In genomic region chr3:179958759-179959158, GRCh38 we compare ENCODE assay signal across 20 cellular contexts.
DNase-seq lines count a peak whose midpoint lies in the region; TF ChIP-seq lines count a peak whose summit lies in the region.
"Had no signal": no experiment of that assay in that cellular context is flagged by ENCODE, and none has a peak within 500 bp of the region (broad histone marks: within the 10 kb centered on the region; RNA-seq: fewer than 3 reads in every experiment).

No MANE protein-coding gene starts in this region.

- H3K4me1 ChIP-seq in parathyroid adenoma, result peaks cover 39% of the 10 kb centered on the region
- no peaks in the 10 kb centered on the region for H3K4me1 ChIP-seq in ovary (ENCODE audit: insufficient read depth)
- H3K4me1 ChIP-seq: Caco-2 had no signal

- no peak overlapping the region for H3K9ac ChIP-seq in parathyroid adenoma
- H3K9ac ChIP-seq: KMS-11, SK-N-SH had no signal

- no peak for TF ChIP-seq POLR2A in ovary (IDR thresholded peaks at IDR 0.05)

- WGBS in ovary, 3 donors, result 68 to 87% (median 71%) methylated on average over 9 of the region's 9 CpGs

- TF ChIP-seq EP300 in ovary (IDR thresholded peaks at IDR 0.05), result no peak

- no peak overlapping the region for H2AFZ ChIP-seq in parathyroid adenoma

- H3K27me3 ChIP-seq in parathyroid adenoma (ENCODE audit: control insufficient read depth, insufficient read depth, low read length), result no peaks in the 10 kb centered on the region
- no peaks in the 10 kb centered on the region for H3K27me3 ChIP-seq in ovary

- H3K4me3 ChIP-seq in parathyroid adenoma (ENCODE audit: low read depth, low read length) (no peak overlapping the region), ovary (no peak overlapping the region)

- no peak overlapping the region for H3K4me2 ChIP-seq in parathyroid adenoma (ENCODE audit: low read length)
- H3K4me2 ChIP-seq: SK-N-SH had no signal

- no peaks in the 10 kb centered on the region for H3K36me3 Mint-ChIP-seq in osteocyte (ENCODE audit: unreplicated experiment)
- H3K36me3 Mint-ChIP-seq: CD4-positive, alpha-beta memory T cell had no signal

- no peak overlapping the region for H3K27ac Mint-ChIP-seq in osteocyte (ENCODE audit: unreplicated experiment)
- H3K27ac Mint-ChIP-seq: CD4-positive, alpha-beta memory T cell had no signal

- H3K4me1 Mint-ChIP-seq in osteocyte (ENCODE audit: unreplicated experiment), result no peaks in the 10 kb centered on the region

- peaks cover 6% of the 10 kb centered on the region for H3K27me3 Mint-ChIP-seq in osteocyte (ENCODE audit: unreplicated experiment)

- DNase-seq in ELF-1 (ENCODE audit: low read depth, low spot score) (peak; percentile 27), SHP77 (lab: John Stamatoyannopoulos, UW) (peak; percentile 37 to 66), osteocyte (ENCODE audit: extremely low spot score, unreplicated experiment) (no peak), NCI-H2081 (lab: John Stamatoyannopoulos, UW) (no peak), ovary (no peak)
- DNase-seq: Caco-2; CD4-positive, alpha-beta memory T cell; DMS 273 treated with DMSO at 0.1 percent for 48 hours; DMS79 treated with DMSO at 0.1 percent for 48 hours; IMR-90; NCI-H1694; NCI-H2081 treated with DMSO at 0.1 percent for 48 hours; NCI-H510A; NCI-H748 treated with DMSO at 0.1 percent for 48 hours; PC-3; SIG-M5; SK-N-SH had no signal

- no peaks in the 10 kb centered on the region for H3K9me3 Mint-ChIP-seq in osteocyte (ENCODE audit: unreplicated experiment)

- TF ChIP-seq CTCF in parathyroid adenoma (IDR thresholded peaks at IDR 0.05) (no peak), osteocyte (IDR thresholded peaks at IDR 0.05) (no peak), ovary (IDR thresholded peaks at IDR 0.05) (no peak)

- H3K79me2 ChIP-seq in parathyroid adenoma, result peaks cover 10% of the 10 kb centered on the region

- no peaks in the 10 kb centered on the region for H3K9me3 ChIP-seq in KOPT-K1 (ENCODE audit: insufficient read depth, low read length, poor library complexity, severe bottlenecking)
- H3K9me3 ChIP-seq in parathyroid adenoma (ENCODE audit: control insufficient read depth, low read length), result no peaks in the 10 kb centered on the region
- no peaks in the 10 kb centered on the region for H3K9me3 ChIP-seq in ovary
- H3K9me3 ChIP-seq: Caco-2, SK-N-SH had no signal

- H3K27ac ChIP-seq in KOPT-K1 (ENCODE audit: low read depth, low read length, poor library complexity, severe bottlenecking) (peak overlapping the region; percentile 98), parathyroid adenoma (peak overlapping the region; percentile 37), ovary (no peak overlapping the region)
- H3K27ac ChIP-seq: KMS-11 had no signal

- H3K36me3 ChIP-seq in KOPT-K1 (ENCODE audit: insufficient read depth, low read length) (no peaks in the 10 kb centered on the region), parathyroid adenoma (ENCODE audit: control insufficient read depth, insufficient read depth, low read length) (no peaks in the 10 kb centered on the region), ovary (no peaks in the 10 kb centered on the region)

- H3K4me3 Mint-ChIP-seq in osteocyte (ENCODE audit: unreplicated experiment), result no peak overlapping the region
- H3K4me3 Mint-ChIP-seq: CD4-positive, alpha-beta memory T cell had no signal

- intact Hi-C loops in ovary (cut with DNase I), result no loop called here

Comparison
In these comparisons a context has a peak if more than half of its experiments do, and no peak if none do; other contexts are left out.
1. DNase-seq: peak in ELF-1 (single experiment) and SHP77 (2 of 2); none in osteocyte (single experiment), NCI-H2081 (0 of 2) and ovary (0 of 5).
2. H3K27ac ChIP-seq: peak in KOPT-K1 (single experiment) and parathyroid adenoma (single experiment); none in ovary (0 of 2).